13 cellular contexts compared by ENCODE assay signal in the genomic region with DNA sequence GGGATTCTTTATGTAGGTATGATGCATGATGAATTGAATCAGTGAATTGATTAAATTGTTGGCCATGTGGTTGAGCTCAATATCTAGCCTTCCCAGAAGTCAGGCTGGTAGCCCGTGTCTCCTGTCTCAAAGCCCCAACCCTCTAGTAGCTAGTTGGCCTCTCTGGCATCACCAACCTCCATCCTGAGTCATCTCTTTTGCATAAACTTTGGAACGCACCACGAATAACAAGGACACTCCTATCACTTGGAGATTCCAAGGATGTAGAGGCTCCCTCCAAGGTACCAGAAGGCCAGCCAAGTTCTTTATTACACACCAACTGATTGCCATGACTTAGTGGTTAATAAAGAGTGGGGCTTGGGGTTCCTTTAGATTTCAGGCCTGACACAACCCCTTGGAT.
"Had no signal": no experiment of that assay in that cellular context is flagged by ENCODE, and none has a peak within 500 bp of the region (broad histone marks: within the 10 kb centered on the region; RNA-seq: fewer than 3 reads in every experiment).

No MANE protein-coding gene starts in this region.

- H3K4me1 ChIP-seq: breast epithelium, esophagus squamous epithelium, gastroesophageal sphincter, thyroid gland had no signal

- DNase-seq: activated CD4-positive, alpha-beta T cell treated with anti-CD3 and anti-CD28 coated beads, Interleukin-2, amount 10 ng/mL, durations not matched to agents 24 days and 14 days; activated naive CD4-positive, alpha-beta T cell treated with anti-CD3 and anti-CD28 coated beads, Interleukin-2, amount 10 ng/mL, durations not matched to agents 7 days and 5 days; amygdala; esophagus squamous epithelium; right cardiac atrium; thyroid gland had no signal

- H3K27me3 ChIP-seq: breast epithelium, esophagus squamous epithelium, gastroesophageal sphincter, neutrophil, thyroid gland had no signal

- H3K36me3 ChIP-seq: breast epithelium, esophagus squamous epithelium, gastroesophageal sphincter, neutrophil, thyroid gland had no signal

- ATAC-seq: activated T-helper 17 cell treated with anti-CD3 and anti-CD28 coated beads, Interleukin-2, amount 50 U/mL, for 72 hours; gastroesophageal sphincter; right cardiac atrium had no signal

- H3K9me3 ChIP-seq: esophagus squamous epithelium, neutrophil, thyroid gland had no signal

- H3K4me2 ChIP-seq: smooth muscle cell had no signal

- H3K4me3 ChIP-seq: breast epithelium, esophagus squamous epithelium, gastroesophageal sphincter, smooth muscle cell, thyroid gland had no signal

- H3K27ac ChIP-seq: breast epithelium, esophagus squamous epithelium, gastroesophageal sphincter, neutrophil, thyroid gland had no signal

- FAIRE-seq: endometrium, urothelium cell line had no signal
